ENCODE assay signal across 14 cellular contexts in genomic region chr2:111973701-111974100, GRCh38.
"Had no signal": no experiment of that assay in that cellular context is flagged by ENCODE, and none has a peak within 500 bp of the region (broad histone marks: within the 10 kb centered on the region; RNA-seq: fewer than 3 reads in every experiment).

No MANE protein-coding gene starts in this region.

- H2AFZ ChIP-seq: neural progenitor cell had no signal

- H3K27me3 ChIP-seq: gastroesophageal sphincter, neural progenitor cell, pancreas, tibial nerve had no signal

- H3K4me1 ChIP-seq: neural progenitor cell, pancreas, tibial nerve had no signal

- H3K27ac Mint-ChIP-seq: activated naive CD4-positive, alpha-beta T cell treated with anti-CD3 and anti-CD28 coated beads, Interleukin-2, amount 50 U/mL, for 24 hours; neural progenitor cell; T-helper 17 cell had no signal

- FAIRE-seq: kidney, pancreas, TTC549 had no signal

- H3K9me3 ChIP-seq: gastroesophageal sphincter, pancreas had no signal

- DNase-seq: activated CD4-positive, alpha-beta T cell treated with anti-CD3 and anti-CD28 coated beads, Interleukin-2, amount 50 U/mL, for 1 hour; activated CD4-positive, CD25-positive, alpha-beta regulatory T cell; activated T-cell treated with anti-CD3 and anti-CD28 coated beads for 4 hours; amniotic stem cell; kidney; pancreas; retina; T-helper 17 cell had no signal

- H3K4me3 ChIP-seq: gastroesophageal sphincter, neural progenitor cell, pancreas, skin epidermis, tibial nerve had no signal

- ATAC-seq: gastroesophageal sphincter, T-helper 17 cell had no signal

- H3K4me2 ChIP-seq: neural progenitor cell had no signal

- H3K4me3 Mint-ChIP-seq: activated naive CD4-positive, alpha-beta T cell treated with anti-CD3 and anti-CD28 coated beads, Interleukin-2, amount 50 U/mL, for 24 hours; neural progenitor cell; T-helper 17 cell had no signal

- H3K36me3 ChIP-seq: pancreas had no signal

- H3K9ac ChIP-seq: neural progenitor cell had no signal

- H3K27ac ChIP-seq: neural progenitor cell, pancreas had no signal

- H3K4me1 Mint-ChIP-seq: activated naive CD4-positive, alpha-beta T cell treated with anti-CD3 and anti-CD28 coated beads, Interleukin-2, amount 50 U/mL, for 24 hours had no signal
